Comparison of ENCODE assay signal across 1 cellular context in genomic region chr1:246078126-246078887, GRCh38.
A peak's percentile ranks its signal among the peaks of the same experiment; 100 is the strongest.
TF ChIP-seq lines count a peak whose summit lies in the region.

No MANE protein-coding gene starts in this region.

TF ChIP-seq in K562, 482 proteins besides CTCF, POLR2A, EP300 and RAD21 (continued from another document and continues in another):
- no peak for TF ChIP-seq HEY1 (CRISPR knock-in tag; IDR thresholded peaks at IDR 0.05; ENCODE audit: borderline replicate concordance)
- TF ChIP-seq ARID3B (CRISPR knock-in tag; IDR thresholded peaks at IDR 0.05; ENCODE audit: borderline replicate concordance): no peak
- no peak for TF ChIP-seq CEBPB (tag; IDR thresholded peaks at IDR 0.05)
- TF ChIP-seq ETV6 (IDR thresholded peaks at IDR 0.05; ENCODE audit: borderline replicate concordance in 1 of 2, low read depth in 2 of 2, low read length in 1 of 2): no peak
- TF ChIP-seq ETV6 (CRISPR knock-in tag; IDR thresholded peaks at IDR 0.05; ENCODE audit: borderline replicate concordance): no peak
- TF ChIP-seq DPF2 (IDR thresholded peaks at IDR 0.05): peak; percentile 41; the same call in 1 of the 2 replicates
- no peak for TF ChIP-seq CREB5 (CRISPR knock-in tag; IDR thresholded peaks at IDR 0.05)
- TF ChIP-seq ZBTB34 (CRISPR knock-in tag; IDR thresholded peaks at IDR 0.05): no peak
- no peak for TF ChIP-seq NFIC (IDR thresholded peaks at IDR 0.05)
- 0 out of 2 replicates have a peak, but pooled peaks have one; percentile 28 for TF ChIP-seq CXXC5 (CRISPR knock-in tag; IDR thresholded peaks at IDR 0.05)
- TF ChIP-seq RFX5 (IDR thresholded peaks at IDR 0.05; ENCODE audit: low read depth, low read length): no peak
- TF ChIP-seq ZNF76 (CRISPR knock-in tag; IDR thresholded peaks at IDR 0.05; ENCODE audit: borderline replicate concordance): no peak
- TF ChIP-seq, protein P1, sequence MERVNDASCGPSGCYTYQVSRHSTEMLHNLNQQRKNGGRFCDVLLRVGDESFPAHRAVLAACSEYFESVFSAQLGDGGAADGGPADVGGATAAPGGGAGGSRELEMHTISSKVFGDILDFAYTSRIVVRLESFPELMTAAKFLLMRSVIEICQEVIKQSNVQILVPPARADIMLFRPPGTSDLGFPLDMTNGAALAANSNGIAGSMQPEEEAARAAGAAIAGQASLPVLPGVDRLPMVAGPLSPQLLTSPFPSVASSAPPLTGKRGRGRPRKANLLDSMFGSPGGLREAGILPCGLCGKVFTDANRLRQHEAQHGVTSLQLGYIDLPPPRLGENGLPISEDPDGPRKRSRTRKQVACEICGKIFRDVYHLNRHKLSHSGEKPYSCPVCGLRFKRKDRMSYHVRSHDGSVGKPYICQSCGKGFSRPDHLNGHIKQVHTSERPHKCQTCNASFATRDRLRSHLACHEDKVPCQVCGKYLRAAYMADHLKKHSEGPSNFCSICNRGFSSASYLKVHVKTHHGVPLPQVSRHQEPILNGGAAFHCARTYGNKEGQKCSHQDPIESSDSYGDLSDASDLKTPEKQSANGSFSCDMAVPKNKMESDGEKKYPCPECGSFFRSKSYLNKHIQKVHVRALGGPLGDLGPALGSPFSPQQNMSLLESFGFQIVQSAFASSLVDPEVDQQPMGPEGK (CRISPR knock-in tag; IDR thresholded peaks at IDR 0.05; ENCODE audit: borderline replicate concordance): no peak
- no peak for TF ChIP-seq ARID4B (CRISPR knock-in tag; IDR thresholded peaks at IDR 0.05)
- no peak for TF ChIP-seq PCBP2 (IDR thresholded peaks at IDR 0.05; ENCODE audit: low read depth, low read length, poor library complexity, severe bottlenecking)
- TF ChIP-seq SMARCA4 (IDR thresholded peaks at IDR 0.05): no peak
- no peak for TF ChIP-seq BRCA1 (IDR thresholded peaks at IDR 0.05)
- TF ChIP-seq BRCA1 (CRISPR knock-in tag; IDR thresholded peaks at IDR 0.05): no peak
- TF ChIP-seq, protein P2, sequence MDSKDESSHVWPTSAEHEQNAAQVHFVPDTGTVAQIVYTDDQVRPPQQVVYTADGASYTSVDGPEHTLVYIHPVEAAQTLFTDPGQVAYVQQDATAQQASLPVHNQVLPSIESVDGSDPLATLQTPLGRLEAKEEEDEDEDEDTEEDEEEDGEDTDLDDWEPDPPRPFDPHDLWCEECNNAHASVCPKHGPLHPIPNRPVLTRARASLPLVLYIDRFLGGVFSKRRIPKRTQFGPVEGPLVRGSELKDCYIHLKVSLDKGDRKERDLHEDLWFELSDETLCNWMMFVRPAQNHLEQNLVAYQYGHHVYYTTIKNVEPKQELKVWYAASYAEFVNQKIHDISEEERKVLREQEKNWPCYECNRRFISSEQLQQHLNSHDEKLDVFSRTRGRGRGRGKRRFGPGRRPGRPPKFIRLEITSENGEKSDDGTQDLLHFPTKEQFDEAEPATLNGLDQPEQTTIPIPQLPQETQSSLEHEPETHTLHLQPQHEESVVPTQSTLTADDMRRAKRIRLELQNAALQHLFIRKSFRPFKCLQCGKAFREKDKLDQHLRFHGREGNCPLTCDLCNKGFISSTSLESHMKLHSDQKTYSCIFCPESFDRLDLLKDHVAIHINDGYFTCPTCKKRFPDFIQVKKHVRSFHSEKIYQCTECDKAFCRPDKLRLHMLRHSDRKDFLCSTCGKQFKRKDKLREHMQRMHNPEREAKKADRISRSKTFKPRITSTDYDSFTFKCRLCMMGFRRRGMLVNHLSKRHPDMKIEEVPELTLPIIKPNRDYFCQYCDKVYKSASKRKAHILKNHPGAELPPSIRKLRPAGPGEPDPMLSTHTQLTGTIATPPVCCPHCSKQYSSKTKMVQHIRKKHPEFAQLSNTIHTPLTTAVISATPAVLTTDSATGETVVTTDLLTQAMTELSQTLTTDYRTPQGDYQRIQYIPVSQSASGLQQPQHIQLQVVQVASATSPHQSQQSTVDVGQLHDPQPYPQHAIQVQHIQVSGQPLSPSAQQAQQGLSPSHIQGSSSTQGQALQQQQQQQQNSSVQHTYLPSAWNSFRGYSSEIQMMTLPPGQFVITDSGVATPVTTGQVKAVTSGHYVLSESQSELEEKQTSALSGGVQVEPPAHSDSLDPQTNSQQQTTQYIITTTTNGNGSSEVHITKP (IDR thresholded peaks at IDR 0.05; ENCODE audit: partially characterized antibody): no peak
- no peak for TF ChIP-seq ZBTB43 (CRISPR knock-in tag; IDR thresholded peaks at IDR 0.05)
- TF ChIP-seq IRF2 (CRISPR knock-in tag; IDR thresholded peaks at IDR 0.05): no peak
- no peak for TF ChIP-seq HNRNPLL (IDR thresholded peaks at IDR 0.05; ENCODE audit: low read depth, low read length, poor library complexity, severe bottlenecking)
- peak; percentile 82; the same call in 1 of the 2 replicates for TF ChIP-seq CTBP1 (IDR thresholded peaks at IDR 0.05; ENCODE audit: borderline replicate concordance)
- no peak for TF ChIP-seq MCM7 (IDR thresholded peaks at IDR 0.05)
- TF ChIP-seq CHD4 (IDR thresholded peaks at IDR 0.05; ENCODE audit: insufficient read depth, insufficient replicate concordance, low read depth, low read length, poor library complexity, severe bottlenecking): no peak
- TF ChIP-seq SMARCB1 (IDR thresholded peaks at IDR 0.05; ENCODE audit: insufficient read length, low read depth): no peak
- peak; percentile 23; the same call in 1 of the 2 replicates for TF ChIP-seq TEAD4 (IDR thresholded peaks at IDR 0.05; ENCODE audit: low read length)
- no peak for TF ChIP-seq TEAD4 (CRISPR knock-in tag; IDR thresholded peaks at IDR 0.05; ENCODE audit: borderline replicate concordance)
- no peak for TF ChIP-seq ZNF778 (CRISPR knock-in tag; IDR thresholded peaks at IDR 0.05)
- TF ChIP-seq SUPT5H (IDR thresholded peaks at IDR 0.05): no peak
- TF ChIP-seq PRPF4 (IDR thresholded peaks at IDR 0.05; ENCODE audit: insufficient read depth, low read depth, low read length, poor library complexity, severe bottlenecking): no peak
- no peak for TF ChIP-seq ERF (CRISPR knock-in tag; IDR thresholded peaks at IDR 0.05)
- no peak for TF ChIP-seq POLR2H (tag; IDR thresholded peaks at IDR 0.05; ENCODE audit: low read depth)
- TF ChIP-seq TCF7L2 (IDR thresholded peaks at IDR 0.05; ENCODE audit: low read depth, low read length): no peak
- peak; percentile 84 for TF ChIP-seq SPI1 (IDR thresholded peaks at IDR 0.05; ENCODE audit: borderline replicate concordance, low read depth, low read length)
- no peak for TF ChIP-seq GABPA (tag; conservative IDR thresholded peaks at IDR 0.05; ENCODE audit: low read depth)
- TF ChIP-seq CHD2 (IDR thresholded peaks at IDR 0.05; ENCODE audit: low read depth, low read length): no peak
- no peak for TF ChIP-seq HCFC1 (IDR thresholded peaks at IDR 0.05; ENCODE audit: low read depth, low read length)
- TF ChIP-seq NFE2 (IDR thresholded peaks at IDR 0.05; ENCODE audit: low read depth): no peak
- TF ChIP-seq UBTF (IDR thresholded peaks at IDR 0.05; ENCODE audit: borderline replicate concordance in 1 of 2, low read depth in 2 of 2, low read length in 2 of 2): no peak
- TF ChIP-seq JUNB (CRISPR knock-in tag; conservative IDR thresholded peaks at IDR 0.05): no peak
- no peak for TF ChIP-seq ZNF699 (CRISPR knock-in tag; IDR thresholded peaks at IDR 0.05; ENCODE audit: insufficient replicate concordance)
- TF ChIP-seq NFATC3 (IDR thresholded peaks at IDR 0.05): no peak
- TF ChIP-seq ZSCAN32 (CRISPR knock-in tag; IDR thresholded peaks at IDR 0.05): no peak
- TF ChIP-seq SIN3B (IDR thresholded peaks at IDR 0.05; ENCODE audit: low read depth): no peak
- TF ChIP-seq JUN (IDR thresholded peaks at IDR 0.05; ENCODE audit: borderline replicate concordance, low read depth, low read length): no peak
- TF ChIP-seq JUN (CRISPR knock-in tag; IDR thresholded peaks at IDR 0.05; ENCODE audit: borderline replicate concordance): no peak
- no peak for TF ChIP-seq RUNX1 (IDR thresholded peaks at IDR 0.05; ENCODE audit: low read depth)
- no peak for TF ChIP-seq NRF1 (conservative IDR thresholded peaks at IDR 0.05 in 1 of 2, IDR thresholded peaks at IDR 0.05 in 1 of 2)
- TF ChIP-seq NONO (IDR thresholded peaks at IDR 0.05; ENCODE audit: low read depth in 2 of 2, low read length in 1 of 2): 0 out of 4 replicates have a peak, but pooled peaks of 1 of the 2 experiments have one; percentile 7
